25 cellular contexts compared by ENCODE assay signal in the genomic region with DNA sequence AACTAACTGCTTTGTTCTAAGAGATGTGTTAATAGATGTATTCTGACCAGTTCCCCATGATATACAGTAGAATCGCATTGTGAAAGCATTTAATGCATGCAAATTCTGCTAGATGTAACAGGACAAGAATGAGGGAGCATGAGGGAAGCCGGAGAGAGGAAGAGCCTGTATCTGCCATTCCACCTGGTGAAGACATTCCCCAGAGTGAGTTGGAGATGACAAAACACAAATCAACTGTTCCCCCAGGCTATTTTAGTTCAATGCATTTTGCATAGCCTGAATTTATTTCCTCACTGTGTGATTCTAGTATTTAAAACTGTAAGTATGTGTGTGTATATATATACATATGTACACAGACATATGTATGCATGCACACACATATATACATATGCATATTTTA. TPM values are rescaled to one million over a fixed set of nuclear protein-coding genes. Genes with fewer than 3 reads are reported as not detected.
DNase-seq lines count a peak whose midpoint lies in the region; TF ChIP-seq lines count a peak whose summit lies in the region.
"Had no signal": no experiment of that assay in that cellular context is flagged by ENCODE, and none has a peak within 500 bp of the region (broad histone marks: within the 10 kb centered on the region; RNA-seq: fewer than 3 reads in every experiment).

No MANE protein-coding gene starts in this region.

- 90 to 100% methylated on average over 2 of the region's 2 CpGs for WGBS in endodermal cell (ENCODE audit: insufficient coverage in 1 of 2, insufficient read length in 1 of 2), 2 experiments

- H4K20me1 ChIP-seq in OCI-LY3 (ENCODE audit: insufficient read depth, low read length) (no peaks in the 10 kb centered on the region), neural cell (ENCODE audit: insufficient read depth) (no peaks in the 10 kb centered on the region)
- H4K20me1 ChIP-seq: BLaER1 treated with 17β-estradiol and CSF1 and Interleukin-3, amounts not matched to agents 10 nM and 100 nM had no signal

- TF ChIP-seq RAD21 in neural cell (conservative IDR thresholded peaks at IDR 0.05) = no peak

- no peak overlapping the region for H2AFZ ChIP-seq in OCI-LY3 (ENCODE audit: low read depth, low read length)
- no peak overlapping the region for H2AFZ ChIP-seq in neural cell (ENCODE audit: low read depth, low read length)
- H2AFZ ChIP-seq: GM23338 had no signal

- TF ChIP-seq EP300 in neural cell (conservative IDR thresholded peaks at IDR 0.05; ENCODE audit: poor library complexity, severe bottlenecking) = peak; percentile 52

- no peak overlapping the region for H3K4me3 Mint-ChIP-seq in endodermal cell
- H3K4me3 Mint-ChIP-seq: CD14-positive monocyte; CD4-positive, alpha-beta T cell; CD8-positive, alpha-beta memory T cell; GM23338; HFFc6 had no signal

- H3K27ac ChIP-seq in OCI-LY3 (ENCODE audit: low read length) = no peak overlapping the region
- H3K27ac ChIP-seq in neural cell (ENCODE audit: low read length) = peak overlapping the region; percentile 68
- no peak overlapping the region for H3K27ac ChIP-seq in coronary artery
- H3K27ac ChIP-seq in endodermal cell (ENCODE audit: low read depth, low read length) = no peak overlapping the region
- H3K27ac ChIP-seq: A549; BLaER1 treated with 17β-estradiol and CSF1 and Interleukin-3, amounts not matched to agents 10 nM and 100 nM had no signal

- peak; percentile 45 for DNase-seq in epithelial cell of esophagus (ENCODE audit: low read depth)
- no peak for DNase-seq in coronary artery (ENCODE audit: low spot score)
- DNase-seq in endodermal cell = no peak
- no peak for DNase-seq in cardiac septum (ENCODE audit: low spot score)
- DNase-seq in NCI-H1092 treated with DMSO at 0.1 percent for 48 hours (lab: John Stamatoyannopoulos, UW) = no peak
- DNase-seq: 8988T; ACHN; AML-193; BE2C; Calu3; CD4-positive, alpha-beta T cell; CD8-positive, alpha-beta memory T cell; COR-L47; DMS53; DMS79 treated with DMSO at 0.1 percent for 48 hours; GF-D8; HFFc6 had no signal

- peak overlapping the region; percentile 31 for H3K4me2 ChIP-seq in OCI-LY3 (ENCODE audit: low read length)
- H3K4me2 ChIP-seq in neural cell (ENCODE audit: low read length) = no peak overlapping the region
- H3K4me2 ChIP-seq: A549; BLaER1 treated with 17β-estradiol and CSF1 and Interleukin-3, amounts not matched to agents 10 nM and 100 nM; GM23338 had no signal

- H3K9ac ChIP-seq in OCI-LY3 (ENCODE audit: low read length) = no peak overlapping the region
- no peak overlapping the region for H3K9ac ChIP-seq in neural cell (ENCODE audit: low read length)
- no peak overlapping the region for H3K9ac ChIP-seq in endodermal cell (ENCODE audit: extremely low read depth, low read length, poor library complexity, severe bottlenecking)
- H3K9ac ChIP-seq: BLaER1 treated with 17β-estradiol and CSF1 and Interleukin-3, amounts not matched to agents 10 nM and 100 nM had no signal

- TF ChIP-seq CTCF in OCI-LY3 (IDR thresholded peaks at IDR 0.05; ENCODE audit: low read depth, low read length) (no peak), epithelial cell of esophagus (IDR thresholded peaks at IDR 0.05; ENCODE audit: insufficient read depth, low read depth, low read length, missing control alignments) (no peak), neural cell (IDR thresholded peaks at IDR 0.05; ENCODE audit: poor library complexity, severe bottlenecking) (no peak), coronary artery (IDR thresholded peaks at IDR 0.05) (no peak), endodermal cell (conservative IDR thresholded peaks at IDR 0.05) (no peak)

- peaks cover 16% of the 10 kb centered on the region for H3K27me3 ChIP-seq in OCI-LY3 (ENCODE audit: low read depth, low read length)
- H3K27me3 ChIP-seq in neural cell (ENCODE audit: insufficient read depth, low read depth, low read length) = no peaks in the 10 kb centered on the region
- no peaks in the 10 kb centered on the region for H3K27me3 ChIP-seq in endodermal cell (ENCODE audit: control insufficient read depth, insufficient read depth, low read length, poor library complexity, severe bottlenecking)
- H3K27me3 ChIP-seq: BE2C; BLaER1 treated with 17β-estradiol and CSF1 and Interleukin-3, amounts not matched to agents 10 nM and 100 nM had no signal

- H3K4me1 ChIP-seq in OCI-LY3 (ENCODE audit: low read length) (peaks cover 25% of the 10 kb centered on the region), endodermal cell (ENCODE audit: control insufficient read depth, insufficient read depth, low read length) (no peaks in the 10 kb centered on the region)
- H3K4me1 ChIP-seq: BE2C; BLaER1 treated with 17β-estradiol and CSF1 and Interleukin-3, amounts not matched to agents 10 nM and 100 nM; HAP-1 had no signal

- H3K4me3 ChIP-seq in OCI-LY3 (ENCODE audit: low read length) (0 out of 2 replicates have a peak overlapping the region, but pooled peaks have one; percentile 4), epithelial cell of esophagus (ENCODE audit: low read length) (no peak overlapping the region), neural cell (ENCODE audit: low read length) (no peak overlapping the region), coronary artery (no peak overlapping the region), endodermal cell (ENCODE audit: low read length) (no peak overlapping the region)
- H3K4me3 ChIP-seq: A549; BLaER1 treated with 17β-estradiol and CSF1 and Interleukin-3, amounts not matched to agents 10 nM and 100 nM; GM23338; HAP-1 had no signal

- H3K9me2 ChIP-seq in neural cell (ENCODE audit: insufficient read depth, low read length) = no peaks in the 10 kb centered on the region

- H3K9me3 ChIP-seq in OCI-LY3 (ENCODE audit: insufficient read depth, low read length) = no peaks in the 10 kb centered on the region
- H3K9me3 ChIP-seq in neural cell (ENCODE audit: low read length) = no peaks in the 10 kb centered on the region
- H3K9me3 ChIP-seq in endodermal cell (ENCODE audit: control insufficient read depth, low read length) = no peaks in the 10 kb centered on the region
- H3K9me3 ChIP-seq: A549, BE2C, HAP-1 had no signal

- no peaks in the 10 kb centered on the region for H3K36me3 Mint-ChIP-seq in endodermal cell (ENCODE audit: low read depth)
- H3K36me3 Mint-ChIP-seq: CD14-positive monocyte; CD8-positive, alpha-beta memory T cell had no signal

- no peaks in the 10 kb centered on the region for H3K27me3 Mint-ChIP-seq in endodermal cell (ENCODE audit: insufficient read depth)
- H3K27me3 Mint-ChIP-seq: CD4-positive, alpha-beta T cell had no signal

- H3K79me2 ChIP-seq in OCI-LY3 (ENCODE audit: low read length) (no peaks in the 10 kb centered on the region), neural cell (replicated peaks; ENCODE audit: insufficient read depth, low read length) (no peaks in the 10 kb centered on the region)

- no peaks in the 10 kb centered on the region for H3F3A ChIP-seq in neural cell (ENCODE audit: insufficient read depth, low read length, poor library complexity, severe bottlenecking)

- H3K4me1 Mint-ChIP-seq in endodermal cell = no peaks in the 10 kb centered on the region
- H3K4me1 Mint-ChIP-seq: CD8-positive, alpha-beta memory T cell had no signal

- no peak overlapping the region for H3K27ac Mint-ChIP-seq in endodermal cell
- H3K27ac Mint-ChIP-seq: CD14-positive monocyte; CD4-positive, alpha-beta T cell; GM23338; HFFc6 had no signal

- peaks cover 2% of the 10 kb centered on the region for H3K9me3 Mint-ChIP-seq in endodermal cell
- H3K9me3 Mint-ChIP-seq: CD4-positive, alpha-beta T cell; HFFc6 had no signal

- intact Hi-C loops in cardiac septum (cut with DNase I) = no loop called here

- no peaks in the 10 kb centered on the region for H3K36me3 ChIP-seq in OCI-LY3 (replicated peaks; ENCODE audit: low read depth, low read length)
- no peaks in the 10 kb centered on the region for H3K36me3 ChIP-seq in neural cell (ENCODE audit: insufficient read depth, low read length)
- H3K36me3 ChIP-seq in endodermal cell (ENCODE audit: control insufficient read depth, insufficient read depth, low read length) = no peaks in the 10 kb centered on the region
- H3K36me3 ChIP-seq: BE2C; BLaER1 treated with 17β-estradiol and CSF1 and Interleukin-3, amounts not matched to agents 10 nM and 100 nM; HAP-1 had no signal

TF ChIP-seq in neural cell, 6 proteins besides CTCF, POLR2A, EP300 and RAD21:
- TF ChIP-seq SMC3 (conservative IDR thresholded peaks at IDR 0.05; ENCODE audit: poor library complexity) (no peak), POLR2AphosphoS5 (IDR thresholded peaks at IDR 0.05) (peak; percentile 8)

RNA-seq across cellular contexts. Expression of a gene that starts 54.7 kb away (rescaled TPM):
- 0.26 and 0.30 TPM in 2 replicates for polyA plus RNA-seq in neural cell
- polyA minus RNA-seq in neural cell = 0.24 and 0.35 TPM in 2 replicates
- total RNA-seq in endodermal cell (under 1 TPM; 0.53 to 0.80 TPM), cardiac septum (4.1 TPM)
- 0.32 TPM for polyA plus RNA-seq in endodermal cell (2013, experiment 1 of 2)
- polyA plus RNA-seq in endodermal cell (2013, experiment 2 of 2) = 0.41 TPM
- total RNA-seq: CD4-positive, alpha-beta T cell; CD8-positive, alpha-beta memory T cell; G401 had no signal
- polyA plus RNA-seq: CD8-positive, alpha-beta memory T cell had no signal
